Comparison of ENCODE assay signal across 1 cellular context in genomic region chr1:156371553-156372264, GRCh38.
TF ChIP-seq lines count a peak whose summit lies in the region.

No MANE protein-coding gene starts in this region.

TF ChIP-seq in HepG2, 621 proteins besides CTCF, POLR2A, EP300 and RAD21 (continued from another document and continues in another):
- TF ChIP-seq RERE (CRISPR knock-in tag; IDR thresholded peaks at IDR 0.05; ENCODE audit: low read depth), result peak; percentile 87
- TF ChIP-seq ARNT2 (CRISPR knock-in tag; IDR thresholded peaks at IDR 0.05; ENCODE audit: low read depth), result 0 out of 2 replicates have a peak, but pooled peaks have one; percentile 32
- no peak for TF ChIP-seq FLYWCH1 (CRISPR knock-in tag; IDR thresholded peaks at IDR 0.05)
- TF ChIP-seq ZNF407 (CRISPR knock-in tag; IDR thresholded peaks at IDR 0.05; ENCODE audit: not compliant biosample characterization), result peak; percentile 62
- TF ChIP-seq ZNF335 (CRISPR knock-in tag; IDR thresholded peaks at IDR 0.05), result no peak
- no peak for TF ChIP-seq TIGD3 (CRISPR knock-in tag; IDR thresholded peaks at IDR 0.05; ENCODE audit: borderline replicate concordance)
- TF ChIP-seq TEAD3 (CRISPR knock-in tag; optimal IDR thresholded peaks at IDR 0.05; ENCODE audit: borderline replicate concordance), result peak; percentile 71
- peak; percentile 98 for TF ChIP-seq CEBPB (IDR thresholded peaks at IDR 0.05; ENCODE audit: borderline replicate concordance, low read depth, low read length)
- TF ChIP-seq NR2C2 (CRISPR knock-in tag; IDR thresholded peaks at IDR 0.05; ENCODE audit: borderline replicate concordance), result peak; percentile 95
- TF ChIP-seq MAFG (CRISPR knock-in tag; IDR thresholded peaks at IDR 0.05), result no peak
- peak; percentile 96 for TF ChIP-seq TBX2 (CRISPR knock-in tag; IDR thresholded peaks at IDR 0.05; ENCODE audit: borderline replicate concordance)
- TF ChIP-seq ZFP41 (CRISPR knock-in tag; IDR thresholded peaks at IDR 0.05; ENCODE audit: borderline replicate concordance), result no peak
- TF ChIP-seq ZNF598 (CRISPR knock-in tag; IDR thresholded peaks at IDR 0.05; ENCODE audit: borderline replicate concordance), result no peak
- TF ChIP-seq SALL1 (CRISPR knock-in tag; IDR thresholded peaks at IDR 0.05), result peak; percentile 97
- TF ChIP-seq ZNF33A (CRISPR knock-in tag; IDR thresholded peaks at IDR 0.05; ENCODE audit: borderline replicate concordance), result no peak
- 0 out of 2 replicates have a peak, but pooled peaks have one; percentile 46 for TF ChIP-seq ATF6 (CRISPR knock-in tag; conservative IDR thresholded peaks at IDR 0.05)
- TF ChIP-seq ZSCAN12 (CRISPR knock-in tag; IDR thresholded peaks at IDR 0.05), result 0 out of 2 replicates have a peak, but pooled peaks have one; percentile 22
- no peak for TF ChIP-seq HNRNPLL (IDR thresholded peaks at IDR 0.05; ENCODE audit: low read depth, low read length, poor library complexity, severe bottlenecking)
- no peak for TF ChIP-seq LRRFIP1 (CRISPR knock-in tag; conservative IDR thresholded peaks at IDR 0.05)
- TF ChIP-seq STAG1 (CRISPR knock-in tag; IDR thresholded peaks at IDR 0.05), result peak; percentile 8; the same call in 1 of the 2 replicates
- TF ChIP-seq RFX1 (IDR thresholded peaks at IDR 0.05), result no peak
- no peak for TF ChIP-seq CBX1 (IDR thresholded peaks at IDR 0.05; ENCODE audit: low read depth)
- TF ChIP-seq MXI1 (IDR thresholded peaks at IDR 0.05; ENCODE audit: borderline replicate concordance, low read depth, low read length), result peak; percentile 47; the same call in 1 of the 3 replicates
- TF ChIP-seq WIZ (CRISPR knock-in tag; IDR thresholded peaks at IDR 0.05), result no peak
- peak; percentile 74 for TF ChIP-seq ZFP36 (IDR thresholded peaks at IDR 0.05; ENCODE audit: borderline replicate concordance, low read depth, low read length, partially characterized antibody)
- TF ChIP-seq THAP11 (CRISPR knock-in tag; IDR thresholded peaks at IDR 0.05), result peak; percentile 79
- TF ChIP-seq IKZF1 (IDR thresholded peaks at IDR 0.05), result no peak
- TF ChIP-seq ZNF556 (CRISPR knock-in tag; IDR thresholded peaks at IDR 0.05; ENCODE audit: borderline replicate concordance), result peak; percentile 85; the same call in 1 of the 2 replicates
- TF ChIP-seq TOPORS (CRISPR knock-in tag; IDR thresholded peaks at IDR 0.05), result peak; percentile 80
- TF ChIP-seq KDM2A (CRISPR knock-in tag; IDR thresholded peaks at IDR 0.05; ENCODE audit: borderline replicate concordance, low read depth), result peak; percentile 79; the same call in 1 of the 2 replicates
- TF ChIP-seq ZNF431 (CRISPR knock-in tag; IDR thresholded peaks at IDR 0.05; ENCODE audit: borderline replicate concordance, low read depth), result peak; percentile 77; the same call in 1 of the 2 replicates
- peak; percentile 59; the same call in 1 of the 2 replicates for TF ChIP-seq ZNF460 (CRISPR knock-in tag; IDR thresholded peaks at IDR 0.05; ENCODE audit: borderline replicate concordance)
- 0 out of 2 replicates have a peak, but pooled peaks have one; percentile 56 for TF ChIP-seq PRDM4 (CRISPR knock-in tag; IDR thresholded peaks at IDR 0.05; ENCODE audit: borderline replicate concordance)
- TF ChIP-seq FOXJ3 (CRISPR knock-in tag; IDR thresholded peaks at IDR 0.05; ENCODE audit: borderline replicate concordance), result peak; percentile 90
- TF ChIP-seq ZFP36L1 (CRISPR knock-in tag; IDR thresholded peaks at IDR 0.05), result no peak
- no peak for TF ChIP-seq ZNF367 (CRISPR knock-in tag; IDR thresholded peaks at IDR 0.05; ENCODE audit: borderline replicate concordance)
